ENCODE assay signal across 28 cellular contexts in the genomic region with DNA sequence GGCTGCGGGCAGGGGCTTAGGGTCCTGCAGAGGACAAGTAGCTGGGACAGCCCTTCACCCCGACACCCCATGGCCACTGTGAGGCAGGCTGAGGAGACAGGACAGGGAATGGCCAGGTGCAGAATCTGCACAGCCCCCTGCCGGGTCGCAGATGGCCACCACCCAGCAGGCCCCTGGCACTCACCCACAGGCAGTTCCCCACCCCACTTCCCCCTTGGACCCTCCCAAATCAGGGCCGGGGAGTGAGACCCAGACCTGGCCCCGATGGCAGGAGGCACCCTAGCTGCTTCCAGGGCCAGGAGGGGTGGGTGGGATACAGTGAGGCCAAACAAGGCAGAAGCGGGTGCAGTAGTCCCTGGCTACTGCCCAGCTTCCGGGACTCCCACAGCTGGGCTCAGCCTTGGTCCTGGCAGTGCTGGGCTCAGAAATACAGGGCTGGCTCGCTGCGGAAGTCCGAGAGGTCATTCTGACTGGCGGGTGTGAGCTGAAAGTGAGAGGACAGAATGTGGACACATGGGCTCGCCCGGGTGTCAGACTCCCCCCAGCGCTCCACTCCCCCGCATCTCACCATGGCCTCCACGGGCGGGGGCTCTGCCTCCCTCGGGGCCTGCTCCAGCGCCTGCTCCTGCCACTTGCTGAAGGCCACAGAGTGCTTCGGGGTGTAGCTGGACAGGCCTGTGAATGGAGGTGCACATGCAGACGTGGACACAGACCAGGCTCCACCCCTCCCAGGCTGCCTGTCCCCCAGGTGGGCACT.
DNase-seq lines count a peak whose midpoint lies in the region; ATAC-seq lines count a peak whose summit lies in the region.
"Had no signal": no experiment of that assay in that cellular context is flagged by ENCODE, and none has a peak within 500 bp of the region (broad histone marks: within the 10 kb centered on the region; RNA-seq: fewer than 3 reads in every experiment).

No MANE protein-coding gene starts in this region.

- H3K36me3 ChIP-seq in BLaER1 treated with 17β-estradiol and CSF1 and Interleukin-3, amounts not matched to agents 10 nM and 100 nM = peaks cover 15 to 68% (median 34%) of the 10 kb centered on the region in 11 experiments; a peak in 21 of 22 replicates

- H3K9ac ChIP-seq in BLaER1 treated with 17β-estradiol and CSF1 and Interleukin-3, amounts not matched to agents 10 nM and 100 nM = peak overlapping the region in 10 of 11 experiments; percentile 43 to 95 (median 93); a peak in 17 of 22 replicates
- H3K9ac ChIP-seq: parathyroid adenoma had no signal

- ATAC-seq in HG02623 (IDR thresholded peaks at IDR 0.05; ENCODE audit: unreplicated experiment) = no peak
- ATAC-seq: activated T-helper 17 cell treated with anti-CD3 and anti-CD28 coated beads, Interleukin-2, amount 50 U/mL, for 72 hours; gastroesophageal sphincter; Panc1; stimulated activated naive CD8-positive, alpha-beta T cell treated with anti-CD3 and anti-CD28 coated beads, Interleukin-15, Interleukin-2, amounts not matched to agents 100 U/mL and 50 U/mL, for 24 hours had no signal

- no peaks in the 10 kb centered on the region for H3K9me3 ChIP-seq in BLaER1 treated with 17β-estradiol and CSF1 and Interleukin-3, amounts not matched to agents 10 nM and 100 nM (replicated peaks in 1 of 11)
- H3K9me3 ChIP-seq: gastroesophageal sphincter, sigmoid colon, tibial nerve had no signal

- H3K4me1 ChIP-seq in BLaER1 treated with 17β-estradiol and CSF1 and Interleukin-3, amounts not matched to agents 10 nM and 100 nM = peaks cover 36 to 80% (median 57%) of the 10 kb centered on the region in 10 experiments

- H3K4me2 ChIP-seq in BLaER1 treated with 17β-estradiol and CSF1 and Interleukin-3, amounts not matched to agents 10 nM and 100 nM = peak overlapping the region; percentile 92 to 100 (median 100); a peak in 18 of 22 replicates

- peak in 48 of 56 donors; percentile 19 to 89 (median 66) for DNase-seq in amygdala (lab: John Stamatoyannopoulos, UW)
- peak in 34 of 51 donors; percentile 22 to 84 (median 68) for DNase-seq in hypothalamus (lab: John Stamatoyannopoulos, UW)
- DNase-seq in putamen (ENCODE audit: low spot score) = peak; percentile 89
- no peak for DNase-seq in DMS 273 (lab: John Stamatoyannopoulos, UW; ENCODE audit: unreplicated experiment)
- no peak for DNase-seq in central memory CD4-positive, alpha-beta T cell
- no peak for DNase-seq in NCI-H187 treated with DMSO at 0.1 percent for 48 hours (lab: John Stamatoyannopoulos, UW)
- DNase-seq: activated B cell treated with CpG ODN at 0.5 μM for 24 hours; activated CD4-positive, alpha-beta T cell treated with anti-CD3 and anti-CD28 coated beads, Interleukin-2, amount 50 U/mL, for 48 hours; cerebellar nuclear complex; COR-L47; DMS79 treated with DMSO at 0.1 percent for 48 hours; islet precursor cell; NCI-H1092 treated with DMSO at 0.1 percent for 48 hours; NCI-H187; NCI-H526; SIG-M5; sigmoid colon; stimulated activated CD4-positive, alpha-beta T cell treated with anti-CD3 and anti-CD28 coated beads, Interleukin-4, amount 100 ng/mL, for 24 hours; stimulated activated naive CD8-positive, alpha-beta T cell treated with anti-CD3 and anti-CD28 coated beads, Interleukin-15, Interleukin-2, amounts not matched to agents 100 U/mL and 50 U/mL, for 24 hours; SW 1271; T-helper 9 cell had no signal

- no peak overlapping the region; a peak in 1 of 20 replicates for H3K4me3 ChIP-seq in BLaER1 treated with 17β-estradiol and CSF1 and Interleukin-3, amounts not matched to agents 10 nM and 100 nM
- H3K4me3 ChIP-seq: gastroesophageal sphincter, sigmoid colon, tibial nerve had no signal

- H3K27me3 ChIP-seq in BLaER1 treated with 17β-estradiol and CSF1 and Interleukin-3, amounts not matched to agents 10 nM and 100 nM = no peaks in the 10 kb centered on the region
- H3K27me3 ChIP-seq: gastroesophageal sphincter, sigmoid colon, tibial nerve had no signal

- no peak overlapping the region; a peak in 2 of 22 replicates for H3K27ac ChIP-seq in BLaER1 treated with 17β-estradiol and CSF1 and Interleukin-3, amounts not matched to agents 10 nM and 100 nM
- H3K27ac ChIP-seq: parathyroid adenoma, sigmoid colon, tibial nerve had no signal

- H4K20me1 ChIP-seq in BLaER1 treated with 17β-estradiol and CSF1 and Interleukin-3, amounts not matched to agents 10 nM and 100 nM = peaks cover 12 to 96% (median 83%) of the 10 kb centered on the region in 11 experiments; a peak in 21 of 22 replicates

Comparison
In these comparisons a context has a peak if more than half of its experiments do, and no peak if none do; other contexts are left out.
1. DNase-seq: peak in amygdala (48 of 56), hypothalamus (34 of 51) and putamen (single experiment); none in DMS 273 (single experiment), central memory CD4-positive, alpha-beta T cell (single experiment) and NCI-H187 treated with DMSO at 0.1 percent for 48 hours (single experiment).